21 cellular contexts compared by ENCODE assay signal in the genomic region with DNA sequence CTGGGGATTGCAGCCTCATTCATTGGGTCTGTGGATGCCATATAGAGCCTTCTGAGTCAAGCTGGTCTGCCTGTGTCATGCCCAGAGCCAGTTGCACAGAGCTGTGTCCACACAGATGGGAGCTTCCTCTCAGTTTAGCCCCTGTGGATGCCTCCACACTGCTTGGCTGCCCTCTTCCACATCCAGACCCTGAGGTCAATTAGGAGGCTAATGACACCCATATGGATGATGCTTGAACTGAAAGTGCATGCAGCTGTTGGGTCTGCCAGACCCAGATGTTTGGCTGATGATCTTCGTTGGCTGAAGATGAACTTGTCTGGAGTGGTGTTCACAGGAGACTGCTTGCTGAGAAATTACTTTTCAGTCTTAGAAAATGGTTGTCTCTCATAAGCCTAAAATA.
"Had no signal": no experiment of that assay in that cellular context is flagged by ENCODE, and none has a peak within 500 bp of the region (broad histone marks: within the 10 kb centered on the region; RNA-seq: fewer than 3 reads in every experiment).

No MANE protein-coding gene starts in this region.

- H2AFZ ChIP-seq: hepatocyte had no signal

- H3K9me3 Mint-ChIP-seq: dendritic cell treated with granulocyte-macrophage colony-stimulating factor and Interleukin-4, amounts not matched to agents 40 ng/mL and 50 ng/mL, for 4 days; effector memory CD8-positive, alpha-beta T cell; endodermal cell; mesothelial cell of epicardium had no signal

- H3K9me3 ChIP-seq: colonic mucosa, gastroesophageal sphincter, heart left ventricle, left lung, lower lobe of right lung, mucosa of descending colon had no signal

- H3K36me3 ChIP-seq: colonic mucosa, gastroesophageal sphincter, heart left ventricle, left lung, lower lobe of right lung had no signal

- DNase-seq: colonic mucosa; cortex of kidney; effector CD8-positive, alpha-beta T cell; effector memory CD8-positive, alpha-beta T cell; endodermal cell; erythroblast; foreskin keratinocyte; heart left ventricle; left cardiac atrium; left lung; left ventricle myocardium superior; lower lobe of right lung; mesenchymal stem cell; mucosa of descending colon; naive B cell had no signal

- H3K4me3 Mint-ChIP-seq: dendritic cell treated with granulocyte-macrophage colony-stimulating factor and Interleukin-4, amounts not matched to agents 40 ng/mL and 50 ng/mL, for 4 days; effector memory CD8-positive, alpha-beta T cell; endodermal cell; mesothelial cell of epicardium; naive B cell had no signal

- H3K4me2 ChIP-seq: hepatocyte had no signal

- H3K27ac ChIP-seq: colonic mucosa, epithelial cell of prostate, foreskin keratinocyte, gastroesophageal sphincter, heart left ventricle, hepatocyte, left lung, lower lobe of right lung had no signal

- H3K4me1 ChIP-seq: colonic mucosa, foreskin keratinocyte, gastroesophageal sphincter, heart left ventricle, left lung, lower lobe of right lung had no signal

- H3K36me3 Mint-ChIP-seq: mesothelial cell of epicardium, naive B cell had no signal

- H3K27ac Mint-ChIP-seq: dendritic cell treated with granulocyte-macrophage colony-stimulating factor and Interleukin-4, amounts not matched to agents 40 ng/mL and 50 ng/mL, for 4 days; effector memory CD8-positive, alpha-beta T cell; endodermal cell; mesothelial cell of epicardium; naive B cell had no signal

- H3K27me3 ChIP-seq: colonic mucosa, heart left ventricle had no signal

- H3K79me2 ChIP-seq: hepatocyte had no signal

- H3K4me3 ChIP-seq: colonic mucosa, gastroesophageal sphincter, heart left ventricle, hepatocyte, left lung, lower lobe of right lung, mucosa of descending colon had no signal

- H3K4me1 Mint-ChIP-seq: endodermal cell, mesothelial cell of epicardium, naive B cell had no signal

- ATAC-seq: effector memory CD8-positive, alpha-beta T cell; esophagus mucosa; foreskin keratinocyte; gastroesophageal sphincter; left cardiac atrium; left lung; left ventricle myocardium superior; lower lobe of right lung; mucosa of descending colon had no signal
